In the genomic region with DNA sequence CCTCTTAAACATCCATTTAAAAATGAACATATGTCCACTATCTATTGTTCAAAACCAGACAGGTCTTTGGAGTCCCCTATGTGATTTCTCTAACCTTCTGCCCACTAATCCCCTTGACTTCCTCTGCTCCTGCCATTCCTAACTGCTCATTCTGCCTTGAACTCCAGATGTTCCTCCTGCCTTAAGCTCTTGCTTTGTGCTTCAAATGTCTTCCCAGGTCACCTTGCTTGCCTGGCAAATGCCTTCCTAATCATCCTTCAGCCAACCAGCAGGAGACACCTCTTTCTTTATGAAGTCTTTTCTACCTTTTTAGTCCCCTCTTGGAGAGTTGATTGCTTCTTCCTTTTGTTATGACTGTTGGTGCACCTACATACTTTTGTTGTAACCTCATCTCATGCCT, we compare ENCODE assay signal across 23 cellular contexts.
"Had no signal": no experiment of that assay in that cellular context is flagged by ENCODE, and none has a peak within 500 bp of the region (broad histone marks: within the 10 kb centered on the region; RNA-seq: fewer than 3 reads in every experiment).

No MANE protein-coding gene starts in this region.

- H3K27ac ChIP-seq: HL-60, KMS-11 had no signal

- H3K4me1 Mint-ChIP-seq: IgD-negative memory B cell, T-cell had no signal

- H3K27ac Mint-ChIP-seq: IgD-negative memory B cell, T-cell had no signal

- ATAC-seq: K562, T-cell had no signal

- H3K4me2 ChIP-seq: KMS-11, SK-N-SH had no signal

- H3K9ac ChIP-seq: KMS-11, SK-N-SH had no signal

- H3K4me3 ChIP-seq: K562 had no signal

- H3K27me3 Mint-ChIP-seq: IgD-negative memory B cell, T-cell had no signal

- H3K36me3 Mint-ChIP-seq: IgD-negative memory B cell, T-cell had no signal

- H3K4me3 Mint-ChIP-seq: IgD-negative memory B cell, T-cell had no signal

- DNase-seq: Kasumi-1, MM.1S, NCI-H1092 treated with DMSO at 0.1 percent for 48 hours, NCI-H1436 treated with DMSO at 0.1 percent for 48 hours, NCI-H1694, NCI-H187 treated with DMSO at 0.1 percent for 48 hours, NCI-H2029 treated with DMSO at 0.1 percent for 48 hours, NCI-H2171 treated with DMSO at 0.1 percent for 48 hours, NCI-H345, NCI-H446 treated with DMSO at 0.1 percent for 48 hours, NCI-H510A treated with DMSO at 0.1 percent for 48 hours, NCI-H69, NCI-H774, Right ventricle myocardium superior, RPMI8226, SIG-M5, SK-N-SH, SW 1271, T-cell had no signal

- H3K9me3 ChIP-seq: SK-N-SH had no signal
